Comparison of ENCODE assay signal across 1 cellular context in the genomic region with DNA sequence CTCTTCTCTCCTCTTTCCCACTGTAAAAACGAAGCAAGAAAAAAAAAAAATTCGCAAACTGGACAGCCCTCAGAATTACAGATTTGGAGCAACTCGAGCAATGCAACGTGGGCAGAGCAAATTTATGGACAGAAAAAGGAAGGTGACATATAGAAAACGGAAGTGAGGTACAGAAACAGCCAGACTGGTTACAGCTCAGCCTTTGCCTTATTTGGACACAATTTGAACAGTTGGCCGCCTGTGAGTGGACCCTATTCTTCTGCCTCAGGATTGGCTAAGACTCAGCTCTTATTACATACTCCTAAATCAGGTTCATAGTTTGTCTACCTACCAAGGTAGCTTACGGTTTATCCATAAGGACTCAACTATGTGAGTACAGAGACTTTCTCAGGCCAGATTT.
TF ChIP-seq lines count a peak whose summit lies in the region.

No MANE protein-coding gene starts in this region.

TF ChIP-seq in H1, 55 proteins besides CTCF, POLR2A, EP300 and RAD21 (continued from another document):
- TF ChIP-seq CBX5 (IDR thresholded peaks at IDR 0.05; ENCODE audit: low read depth, low read length) (no peak), POLR2AphosphoS5 (IDR thresholded peaks at IDR 0.05; ENCODE audit: low read depth, low read length) (no peak)
TF ChIP-seq in H1: peak in this region for 1.
